ENCODE assay signal across 8 cellular contexts in the genomic region with DNA sequence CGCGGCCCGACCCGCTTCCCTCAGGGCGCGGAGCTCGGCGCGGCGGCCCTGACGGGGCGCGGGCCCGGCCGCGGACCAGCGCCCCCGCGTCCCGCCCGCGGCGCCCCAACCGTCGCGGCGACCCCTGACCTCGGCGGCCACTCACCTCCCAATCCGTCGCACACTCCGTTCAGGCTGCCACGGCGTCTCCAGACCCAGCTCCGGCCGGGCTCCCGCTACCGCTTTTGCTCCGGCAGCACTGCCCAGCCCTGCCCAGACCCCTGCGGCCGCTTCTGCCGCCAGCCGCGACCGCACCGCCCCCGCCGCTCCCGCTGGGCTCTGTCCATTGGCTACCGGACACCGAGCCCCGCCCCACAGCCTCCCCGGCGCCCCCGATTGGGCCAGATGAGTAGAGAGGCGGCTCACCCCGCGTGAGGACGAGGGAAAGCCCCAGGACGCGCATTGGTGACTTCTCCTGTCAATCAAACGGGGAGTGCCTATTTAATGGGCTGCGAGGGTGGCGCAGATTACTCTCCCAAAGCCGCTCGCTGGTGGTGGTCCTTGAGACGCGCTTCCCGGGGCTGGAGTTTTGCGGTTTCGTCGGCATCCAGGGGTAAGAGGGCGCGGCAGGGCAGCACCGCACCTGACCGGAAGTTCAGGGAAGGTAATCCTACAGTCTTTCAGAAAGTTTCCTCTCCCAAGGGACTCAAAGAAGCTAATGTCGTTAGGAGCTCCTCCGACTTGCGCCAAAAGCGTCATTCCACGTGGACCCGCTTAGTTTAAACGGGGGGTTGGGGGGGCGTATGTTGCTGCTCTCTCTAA.
DNase-seq lines count a peak whose midpoint lies in the region; ATAC-seq lines count a peak whose summit lies in the region.

A gene with protein sequence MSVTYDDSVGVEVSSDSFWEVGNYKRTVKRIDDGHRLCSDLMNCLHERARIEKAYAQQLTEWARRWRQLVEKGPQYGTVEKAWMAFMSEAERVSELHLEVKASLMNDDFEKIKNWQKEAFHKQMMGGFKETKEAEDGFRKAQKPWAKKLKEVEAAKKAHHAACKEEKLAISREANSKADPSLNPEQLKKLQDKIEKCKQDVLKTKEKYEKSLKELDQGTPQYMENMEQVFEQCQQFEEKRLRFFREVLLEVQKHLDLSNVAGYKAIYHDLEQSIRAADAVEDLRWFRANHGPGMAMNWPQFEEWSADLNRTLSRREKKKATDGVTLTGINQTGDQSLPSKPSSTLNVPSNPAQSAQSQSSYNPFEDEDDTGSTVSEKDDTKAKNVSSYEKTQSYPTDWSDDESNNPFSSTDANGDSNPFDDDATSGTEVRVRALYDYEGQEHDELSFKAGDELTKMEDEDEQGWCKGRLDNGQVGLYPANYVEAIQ (minus strand): TSS at position 274 of the 801 bp plus-strand sequence. CDS start 103,069 bp downstream, outside the sequence.

- H3K27ac Mint-ChIP-seq in central memory CD8-positive, alpha-beta T cell (ENCODE audit: low read depth): peak within 1 kb of the TSS; percentile 93

- H3K4me1 Mint-ChIP-seq in central memory CD8-positive, alpha-beta T cell: peaks cover 32% of the 10 kb centered on the region

- DNase-seq in AML-193 (lab: John Stamatoyannopoulos, UW) (peak; percentile 93 to 94), NCI-H446 (lab: John Stamatoyannopoulos, UW) (peak; percentile 94 to 98), iris pigment epithelial cell (ENCODE audit: low read depth) (peak; percentile 98)
- DNase-seq in activated CD4-positive, CD25-positive, alpha-beta regulatory T cell treated with anti-CD3 and anti-CD28 coated beads, Interleukin-2, amount 50 U/mL, for 16 hours (ENCODE audit: low read depth, low spot score): peak; percentile 98
- peak; percentile 97 to 98 for DNase-seq in central memory CD8-positive, alpha-beta T cell (ENCODE audit: low spot score in 2 of 2)
- peak; percentile 98 for DNase-seq in stimulated activated CD4-positive, alpha-beta T cell treated with anti-CD3 and anti-CD28 coated beads, Interleukin-12 subunit alpha, Interleukin-12 subunit beta, amount 100 ng/mL, for 4 hours

- H3K9me3 Mint-ChIP-seq in central memory CD8-positive, alpha-beta T cell: no peaks in the 10 kb centered on the region

- peaks cover 14% of the 10 kb centered on the region for H3K36me3 Mint-ChIP-seq in central memory CD8-positive, alpha-beta T cell (ENCODE audit: insufficient read depth)

- H3K27me3 Mint-ChIP-seq in central memory CD8-positive, alpha-beta T cell: no peaks in the 10 kb centered on the region

- peak within 1 kb of the TSS; percentile 97 for H3K4me3 Mint-ChIP-seq in central memory CD8-positive, alpha-beta T cell

- ATAC-seq in GM19043 (IDR thresholded peaks at IDR 0.05; ENCODE audit: low read depth, unreplicated experiment) (peak; percentile 95), HG03354 (IDR thresholded peaks at IDR 0.05; ENCODE audit: poor library complexity, severe bottlenecking, unreplicated experiment) (peak; percentile 95)
- ATAC-seq in central memory CD8-positive, alpha-beta T cell (replicated peaks; ENCODE audit: extremely low read depth, poor library complexity, severe bottlenecking): peak; percentile 99

Comparison
In these comparisons a context has a peak if more than half of its experiments do, and no peak if none do; other contexts are left out.
1. Peak in every context shown above with its lines: DNase-seq and ATAC-seq.